ENCODE assay signal across 18 cellular contexts in the genomic region with DNA sequence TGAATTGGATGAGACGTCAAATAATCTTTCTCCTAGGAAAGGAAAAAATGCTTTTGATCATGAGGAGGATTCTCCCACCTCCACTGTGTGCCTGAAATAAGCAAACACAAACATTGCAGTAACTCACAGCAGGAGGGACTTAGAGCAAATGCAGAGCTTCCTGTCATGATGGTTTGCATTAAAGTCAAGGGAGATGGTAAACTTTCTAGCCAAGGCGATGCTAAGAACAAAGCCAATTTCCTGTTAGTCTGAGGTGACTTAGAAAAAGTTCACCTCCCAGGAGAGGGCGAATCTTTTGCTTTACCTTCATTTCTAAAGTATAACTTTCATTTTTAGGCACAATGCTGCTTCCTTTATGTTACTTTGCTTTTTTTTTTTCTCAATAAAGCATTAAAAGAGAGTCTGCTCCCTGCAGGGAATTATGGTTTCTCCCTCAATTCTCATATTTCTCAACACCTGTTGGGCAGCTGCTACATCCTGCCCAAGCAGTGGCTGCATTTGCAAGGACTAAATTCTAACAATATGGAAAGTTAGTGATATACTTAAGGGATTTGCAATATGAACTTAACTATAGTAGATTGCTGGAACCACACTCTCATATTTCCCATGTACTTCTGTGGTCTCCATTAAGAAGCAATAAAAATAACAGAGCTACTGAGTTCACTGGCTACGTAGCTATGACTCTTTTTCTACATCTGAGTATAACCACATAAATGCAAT.
DNase-seq lines count a peak whose midpoint lies in the region; TF ChIP-seq lines count a peak whose summit lies in the region.
"Had no signal": no experiment of that assay in that cellular context is flagged by ENCODE, and none has a peak within 500 bp of the region (broad histone marks: within the 10 kb centered on the region; RNA-seq: fewer than 3 reads in every experiment).

No MANE protein-coding gene starts in this region.

- no peak overlapping the region for H3K4me3 Mint-ChIP-seq in activated naive CD4-positive, alpha-beta T cell treated with anti-CD3 and anti-CD28 coated beads for 36 hours
- H3K4me3 Mint-ChIP-seq in activated naive CD8-positive, alpha-beta T cell, result no peak overlapping the region
- H3K4me3 Mint-ChIP-seq in nephron, result peak overlapping the region in 1 of 3 experiments; percentile 47
- H3K4me3 Mint-ChIP-seq: CD4-positive, alpha-beta memory T cell had no signal

- no peak for TF ChIP-seq CTCF in nephron (IDR thresholded peaks at IDR 0.05; ENCODE audit: unreplicated experiment in 3 of 3)

- no peak for DNase-seq in activated naive CD4-positive, alpha-beta T cell treated with anti-CD3 and anti-CD28 coated beads for 36 hours
- no peak for DNase-seq in activated naive CD4-positive, alpha-beta T cell treated with anti-CD3 and anti-CD28 coated beads, Interleukin-2, amount 50 U/mL, for 16 hours
- DNase-seq in NCI-H2171 treated with DMSO at 0.1 percent for 48 hours (lab: John Stamatoyannopoulos, UW), result peak; percentile 86
- no peak for DNase-seq in activated CD8-positive, alpha-beta memory T cell treated with anti-CD3 and anti-CD28 coated beads, Interleukin-2, amount 50 U/mL, for 4 hours
- DNase-seq in cardiac septum (ENCODE audit: low spot score), result no peak
- no peak for DNase-seq in NK-92 treated with Interleukin-12 subunit alpha and Interleukin-12 subunit beta, amount 100 ng/mL, for 24 hours (lab: John Stamatoyannopoulos, UW)
- DNase-seq: activated CD4-positive, alpha-beta T cell treated with anti-CD3 and anti-CD28 coated beads for 4 hours; activated T-cell treated with anti-CD3 and anti-CD28 coated beads, Interleukin-2, amount 50 U/mL, for 1 hour; amygdala; CD4-positive, alpha-beta memory T cell; cerebellar nuclear complex; effector CD8-positive, alpha-beta T cell; NCI-H2029; pancreas; SK-N-SH; stimulated activated CD4-positive, alpha-beta T cell treated with anti-CD3 and anti-CD28 coated beads, Interleukin-2, amount 100 ng/mL, for 24 hours had no signal

- peaks cover 3% of the 10 kb centered on the region for H3K27me3 Mint-ChIP-seq in activated naive CD4-positive, alpha-beta T cell treated with anti-CD3 and anti-CD28 coated beads for 36 hours (ENCODE audit: low read depth)
- H3K27me3 Mint-ChIP-seq in activated naive CD8-positive, alpha-beta T cell, result no peaks in the 10 kb centered on the region
- H3K27me3 Mint-ChIP-seq in nephron (ENCODE audit: low read depth), result peaks cover 5% of the 10 kb centered on the region

- H3K36me3 Mint-ChIP-seq in activated naive CD4-positive, alpha-beta T cell treated with anti-CD3 and anti-CD28 coated beads for 36 hours (ENCODE audit: low read depth), result no peaks in the 10 kb centered on the region
- H3K36me3 Mint-ChIP-seq in activated naive CD8-positive, alpha-beta T cell, result peaks cover 2% of the 10 kb centered on the region
- H3K36me3 Mint-ChIP-seq in nephron (ENCODE audit: low read depth), result no peaks in the 10 kb centered on the region
- H3K36me3 Mint-ChIP-seq: CD4-positive, alpha-beta memory T cell had no signal

- H3K9me3 Mint-ChIP-seq in activated naive CD4-positive, alpha-beta T cell treated with anti-CD3 and anti-CD28 coated beads for 36 hours, result peaks cover 4% of the 10 kb centered on the region
- H3K9me3 Mint-ChIP-seq in activated naive CD8-positive, alpha-beta T cell (ENCODE audit: low read depth), result peaks cover 5% of the 10 kb centered on the region
- peaks cover 14% of the 10 kb centered on the region for H3K9me3 Mint-ChIP-seq in nephron

- CTCF ChIA-PET in activated naive CD4-positive, alpha-beta T cell treated with anti-CD3 and anti-CD28 coated beads for 36 hours (lab: Charles Lee), result interaction anchor here (0.6 to 1.1 kb wide), 2 partner anchors 13 to 379 kb away, joined by 3 read pairs; no protein-coding TSS in a partner anchor

- H3K27ac Mint-ChIP-seq in activated naive CD4-positive, alpha-beta T cell treated with anti-CD3 and anti-CD28 coated beads for 36 hours, result peak overlapping the region; percentile 38
- peak overlapping the region; percentile 77 for H3K27ac Mint-ChIP-seq in activated naive CD8-positive, alpha-beta T cell
- peak overlapping the region; percentile 68 to 78 (median 69) for H3K27ac Mint-ChIP-seq in nephron
- H3K27ac Mint-ChIP-seq: CD4-positive, alpha-beta memory T cell had no signal

- intact Hi-C loops in activated naive CD4-positive, alpha-beta T cell treated with anti-CD3 and anti-CD28 coated beads for 36 hours (cut with micrococcal nuclease), result loop anchor here (1.0 kb wide), 1 partner anchor 94 kb away; no protein-coding TSS in a partner anchor
- intact Hi-C loops in cardiac septum (cut with DNase I), result no loop called here

- peaks cover 7% of the 10 kb centered on the region for H3K4me1 Mint-ChIP-seq in activated naive CD4-positive, alpha-beta T cell treated with anti-CD3 and anti-CD28 coated beads for 36 hours (ENCODE audit: low read depth)
- peaks cover 18% of the 10 kb centered on the region for H3K4me1 Mint-ChIP-seq in activated naive CD8-positive, alpha-beta T cell (ENCODE audit: low read depth)
- H3K4me1 Mint-ChIP-seq in nephron, result peaks cover 38% of the 10 kb centered on the region
- H3K4me1 Mint-ChIP-seq: CD4-positive, alpha-beta memory T cell had no signal
